In the genomic region with DNA sequence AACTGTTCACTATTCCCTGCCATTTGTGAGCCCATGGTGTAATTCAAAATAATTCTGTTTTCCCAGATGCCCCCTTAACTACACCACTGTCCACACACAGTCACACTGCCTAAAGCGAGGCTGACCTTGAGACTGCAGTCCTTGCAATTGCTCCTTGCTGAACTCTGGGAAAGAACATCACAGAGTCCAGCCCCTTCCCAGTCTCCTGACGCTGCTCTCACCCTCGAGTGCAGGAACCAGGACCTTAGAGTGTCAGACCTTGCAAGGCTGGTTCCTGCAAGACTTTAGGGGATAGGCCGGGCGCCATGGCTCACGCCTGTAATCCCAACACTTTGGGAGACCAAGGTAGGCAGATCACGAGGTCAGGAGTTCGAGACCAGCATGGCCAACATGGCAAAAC, we compare ENCODE assay signal across 15 cellular contexts.
"Had no signal": no experiment of that assay in that cellular context is flagged by ENCODE, and none has a peak within 500 bp of the region (broad histone marks: within the 10 kb centered on the region; RNA-seq: fewer than 3 reads in every experiment).

No MANE protein-coding gene starts in this region.

- H3K36me3 ChIP-seq: pancreas had no signal

- H3K27ac Mint-ChIP-seq: activated CD4-positive, alpha-beta memory T cell treated with anti-CD3 and anti-CD28 coated beads for 36 hours; activated naive CD8-positive, alpha-beta T cell; brain had no signal

- DNase-seq: activated CD4-positive, alpha-beta memory T cell treated with anti-CD3 and anti-CD28 coated beads for 36 hours; activated CD4-positive, alpha-beta T cell treated with anti-CD3 and anti-CD28 coated beads for 1 hour; activated gamma-delta T cell; activated T-cell treated with anti-CD3 and anti-CD28 coated beads, Interleukin-2, amount 50 U/mL, for 48 hours; amygdala; left cardiac atrium; pancreas; stimulated activated CD4-positive, alpha-beta T cell treated with anti-CD3 and anti-CD28 coated beads, Interleukin-15, amount 100 ng/mL, for 24 hours; stimulated activated CD4-positive, alpha-beta T cell treated with anti-CD3 and anti-CD28 coated beads, Interleukin-4, amount 100 ng/mL, for 24 hours; SW 1271; T-helper 9 cell; thyroid gland had no signal

- H3K4me3 ChIP-seq: pancreas, thyroid gland had no signal

- H3K36me3 Mint-ChIP-seq: activated naive CD8-positive, alpha-beta T cell had no signal

- ATAC-seq: left cardiac atrium, pancreas had no signal

- H3K4me3 Mint-ChIP-seq: activated CD4-positive, alpha-beta memory T cell treated with anti-CD3 and anti-CD28 coated beads for 36 hours; activated naive CD8-positive, alpha-beta T cell; brain had no signal

- H3K27me3 Mint-ChIP-seq: activated CD4-positive, alpha-beta memory T cell treated with anti-CD3 and anti-CD28 coated beads for 36 hours; activated naive CD8-positive, alpha-beta T cell had no signal

- H3K27me3 ChIP-seq: pancreas, thyroid gland had no signal

- H3K27ac ChIP-seq: pancreas, thyroid gland had no signal

- H3K9me3 ChIP-seq: pancreas, thyroid gland had no signal

- H3K9me3 Mint-ChIP-seq: activated CD4-positive, alpha-beta memory T cell treated with anti-CD3 and anti-CD28 coated beads for 36 hours; neural crest cell had no signal
